8 cellular contexts compared by ENCODE assay signal in genomic region chr4:169612869-169613859, GRCh38. TPM values are rescaled to one million over a fixed set of nuclear protein-coding genes. Genes with fewer than 3 reads are reported as not detected.
DNase-seq lines count a peak whose midpoint lies in the region; ATAC-seq, FAIRE-seq and TF ChIP-seq lines count a peak whose summit lies in the region.

No MANE protein-coding gene starts in this region.

- H3K9me2 ChIP-seq in hepatocyte (replicated peaks; ENCODE audit: insufficient read depth), result no peaks in the 10 kb centered on the region

- H3K4me1 ChIP-seq in astrocyte (ENCODE audit: insufficient read depth, low read length) (peaks cover 15% of the 10 kb centered on the region), hepatocyte (ENCODE audit: insufficient read depth) (no peaks in the 10 kb centered on the region), rectal smooth muscle tissue (ENCODE audit: control insufficient read depth, insufficient read depth, low read length) (peaks cover 10% of the 10 kb centered on the region)

- peak overlapping the region; percentile 95 for H3K4me3 Mint-ChIP-seq in astrocyte (ENCODE audit: unreplicated experiment)

- 9% methylated on average over 9 of the region's 9 CpGs for WGBS in hepatocyte (ENCODE audit: low lambda C conversion rate, missing lambda C conversion rate)

- no peaks in the 10 kb centered on the region for H3K36me3 Mint-ChIP-seq in astrocyte (ENCODE audit: low read depth, unreplicated experiment)

- DNase-seq in GM13977 (ENCODE audit: low spot score) (peak; percentile 60), NCI-H1436 (lab: John Stamatoyannopoulos, UW) (peak; percentile 61), T-helper 2 cell (peak; percentile 32 to 81 (median 59)), astrocyte (ENCODE audit: low read depth) (peak; percentile 71), hepatocyte (ENCODE audit: low spot score) (peak; percentile 85), GM12892 (ENCODE audit: insufficient read length) (no peak)

- no peak for TF ChIP-seq POLR2A in GM12892 (IDR thresholded peaks at IDR 0.05; ENCODE audit: low read depth, low read length)

- peak overlapping the region; percentile 71 for H2AFZ ChIP-seq in astrocyte (ENCODE audit: low read depth, low read length)
- peak overlapping the region; percentile 80 for H2AFZ ChIP-seq in hepatocyte

- no peak for FAIRE-seq in astrocyte (lab: Jason Lieb, UNC)
- FAIRE-seq in GM12892 (lab: Jason Lieb, UNC), result no peak

- peak overlapping the region; percentile 93 for H3K9ac ChIP-seq in astrocyte (ENCODE audit: low read length)
- H3K9ac ChIP-seq in rectal smooth muscle tissue (ENCODE audit: low read length), result peak overlapping the region; percentile 16

- H3K79me2 ChIP-seq in astrocyte (ENCODE audit: insufficient read depth, low read length) (peaks cover 25% of the 10 kb centered on the region), hepatocyte (peaks cover 30% of the 10 kb centered on the region)

- peak; percentile 36 for ATAC-seq in HG02852 (IDR thresholded peaks at IDR 0.05; ENCODE audit: unreplicated experiment)

- H3K4me3 ChIP-seq in astrocyte (ENCODE audit: insufficient read depth, low read depth, low read length) (peak overlapping the region; percentile 92), hepatocyte (peak overlapping the region; percentile 61), rectal smooth muscle tissue (ENCODE audit: low read length) (peak overlapping the region; percentile 86)

- H3K4me2 ChIP-seq in astrocyte (ENCODE audit: low read length), result peak overlapping the region; percentile 98
- H3K4me2 ChIP-seq in hepatocyte, result peak overlapping the region; percentile 88

- H3K27me3 Mint-ChIP-seq in astrocyte (ENCODE audit: low read depth, unreplicated experiment), result no peaks in the 10 kb centered on the region

- peak overlapping the region; percentile 96 for H3K27ac Mint-ChIP-seq in astrocyte (ENCODE audit: unreplicated experiment)

- no peaks in the 10 kb centered on the region for H3K36me3 ChIP-seq in astrocyte (ENCODE audit: insufficient read depth, low read length)
- no peaks in the 10 kb centered on the region for H3K36me3 ChIP-seq in hepatocyte (replicated peaks; ENCODE audit: insufficient read depth, low read depth)
- no peaks in the 10 kb centered on the region for H3K36me3 ChIP-seq in rectal smooth muscle tissue (ENCODE audit: control insufficient read depth, insufficient read depth, low read length)

- H4K20me1 ChIP-seq in astrocyte (ENCODE audit: insufficient read depth, low read length), result no peaks in the 10 kb centered on the region
- H4K20me1 ChIP-seq in hepatocyte (ENCODE audit: insufficient read depth, poor library complexity, severe bottlenecking), result no peaks in the 10 kb centered on the region

- TF ChIP-seq CTCF in GM13977 (IDR thresholded peaks at IDR 0.05; ENCODE audit: extremely low read depth, insufficient read depth, missing control alignments) (peak; percentile 84), astrocyte (IDR thresholded peaks at IDR 0.05; ENCODE audit: insufficient read depth, low read depth, low read length) (peak; percentile 82), hepatocyte (IDR thresholded peaks at IDR 0.05; ENCODE audit: poor library complexity) (peak; percentile 84)

- H3K9me3 Mint-ChIP-seq in astrocyte (ENCODE audit: unreplicated experiment), result no peaks in the 10 kb centered on the region

- H3K4me1 Mint-ChIP-seq in astrocyte (ENCODE audit: low read depth, unreplicated experiment), result peaks cover 18% of the 10 kb centered on the region

- H3K9me3 ChIP-seq in astrocyte (ENCODE audit: insufficient read depth, low read depth, low read length) (no peaks in the 10 kb centered on the region), hepatocyte (ENCODE audit: low read depth) (no peaks in the 10 kb centered on the region)

- no peaks in the 10 kb centered on the region for H3K27me3 ChIP-seq in astrocyte (ENCODE audit: insufficient read depth, low read length)
- H3K27me3 ChIP-seq in hepatocyte, result no peaks in the 10 kb centered on the region
- H3K27me3 ChIP-seq in rectal smooth muscle tissue (ENCODE audit: control insufficient read depth, insufficient read depth, low read length), result no peaks in the 10 kb centered on the region

- H3K27ac ChIP-seq in astrocyte (ENCODE audit: low read depth, low read length) (peak overlapping the region; percentile 59), hepatocyte (peak overlapping the region; percentile 97), rectal smooth muscle tissue (ENCODE audit: low read depth, low read length) (peak overlapping the region; percentile 64)

- in situ Hi-C loops in GM13977 (cut with MboI; ENCODE audit: low pct_unique_long_range_greater_than_20kb, low sequenced_read_pairs, unreplicated experiment), result loop anchor here (25.0 kb wide), 1 partner anchor 399 kb away; no protein-coding TSS in a partner anchor

RNA-seq across cellular contexts. Expression of gene NEK1, which starts 0.8 kb away (rescaled TPM):
- total RNA-seq in astrocyte (13.0 and 15.1 TPM in 2 replicates), hepatocyte (7.8 and 8.1 TPM in 2 replicates)
- polyA plus RNA-seq in hepatocyte, result 10.4 and 10.7 TPM in 2 replicates
- polyA plus RNA-seq in GM12892 (2012; ENCODE audit: missing spikeins), result 5.9 TPM

RNA-seq across cellular contexts. Expression of gene CLCN3, which starts 7.2 kb away (rescaled TPM):
- total RNA-seq in astrocyte (51.1 and 55.1 TPM in 2 replicates), hepatocyte (38.4 and 41.2 TPM in 2 replicates)
- polyA plus RNA-seq in hepatocyte, result 11.0 and 14.9 TPM in 2 replicates
- polyA plus RNA-seq in GM12892 (2012; ENCODE audit: missing spikeins), result 9.4 TPM
